Comparison of ENCODE assay signal across 8 cellular contexts in genomic region chr3:51391566-51392300, GRCh38. TPM values are rescaled to one million over a fixed set of nuclear protein-coding genes. Genes with fewer than 3 reads are reported as not detected.
A peak's percentile ranks its signal among the peaks of the same experiment; 100 is the strongest.
DNase-seq lines count a peak whose midpoint lies in the region; ATAC-seq, FAIRE-seq and TF ChIP-seq lines count a peak whose summit lies in the region.

No MANE protein-coding gene starts in this region.

- H3K4me2 ChIP-seq in HepG2 (ENCODE audit: low read depth, low read length) = peak overlapping the region; percentile 74

- no peak overlapping the region for H2AFZ ChIP-seq in HepG2 (ENCODE audit: low read length)

- DNase-seq in NCI-H82 (lab: John Stamatoyannopoulos, UW) (peak; percentile 38), NCI-H82 treated with DMSO at 0.1 percent for 48 hours (lab: John Stamatoyannopoulos, UW; ENCODE audit: unreplicated experiment) (no peak), colonic mucosa (no peak), HepG2 (ENCODE audit: low spot score) (no peak), NCI-H446 (lab: John Stamatoyannopoulos, UW) (no peak)
- DNase-seq in stimulated activated naive CD4-positive, alpha-beta T cell (lab: John Stamatoyannopoulos, UW) = peak; percentile 35 to 81 (median 61)

- ATAC-seq in HG03097 (IDR thresholded peaks at IDR 0.05; ENCODE audit: low FRiP score, unreplicated experiment) (peak; percentile 6), HepG2 (no peak)

- H3K36me3 ChIP-seq in colonic mucosa = no peaks in the 10 kb centered on the region
- peaks cover 18 to 55% of the 10 kb centered on the region in 2 experiments for H3K36me3 ChIP-seq in HepG2 (replicated peaks in 1 of 2; ENCODE audit: control insufficient read depth in 1 of 2, insufficient read depth in 2 of 2, low read length in 2 of 2)

- POLR2A ChIA-PET in HepG2 (lab: Yijun Ruan, JAX) = no interaction called here

- in situ Hi-C loops in HepG2 (cut with HindIII; ENCODE audit: extremely low pct_ligation_motif_present, low pct_unique_long_range_greater_than_20kb) = no loop called here

- H3K27ac ChIP-seq in colonic mucosa (peak overlapping the region; percentile 53), HepG2 (ENCODE audit: extremely low read length, insufficient read depth, low read length) (peak overlapping the region; percentile 64)

- no peaks in the 10 kb centered on the region for H3K27me3 ChIP-seq in colonic mucosa
- no peaks in the 10 kb centered on the region for H3K27me3 ChIP-seq in HepG2 (ENCODE audit: control insufficient read depth in 1 of 2, insufficient read depth in 2 of 2, low read length in 2 of 2)

- peaks cover 23% of the 10 kb centered on the region for H4K20me1 ChIP-seq in HepG2 (ENCODE audit: insufficient read depth, low read length)

- TF ChIP-seq CTCF in WI38 (IDR thresholded peaks at IDR 0.05; ENCODE audit: low read depth, low read length) = no peak
- TF ChIP-seq CTCF in colonic mucosa (IDR thresholded peaks at IDR 0.05) = no peak
- TF ChIP-seq CTCF in HepG2 (CRISPR knock-in tag; IDR thresholded peaks at IDR 0.05) = no peak

- BruUV-seq in HepG2 (replicated peaks; lab: Mats Ljungman, UMichigan) = no TSS peak

- no peak for TF ChIP-seq RAD21 in HepG2 (CRISPR knock-in tag; IDR thresholded peaks at IDR 0.05)

- H3K9ac ChIP-seq in colonic mucosa (ENCODE audit: low read depth in 2 of 2, low read length in 2 of 2) (peak overlapping the region; percentile 65 to 80), HepG2 (ENCODE audit: insufficient read depth, low read depth, low read length) (peak overlapping the region; percentile 91)

- H3K4me1 ChIP-seq in colonic mucosa = peaks cover 41% of the 10 kb centered on the region
- H3K4me1 ChIP-seq in HepG2 (ENCODE audit: insufficient read depth, low read length) = peaks cover 69% of the 10 kb centered on the region

- peaks cover 51% of the 10 kb centered on the region for H3K79me2 ChIP-seq in HepG2 (ENCODE audit: insufficient read depth, low read length)

- WGBS in HepG2 (ENCODE audit: low lambda C conversion rate) = 87% methylated on average over 28 of the region's 109 CpGs

- intact Hi-C loops in colonic mucosa (cut with DNase I) = loop anchor here (2.0 to 10.0 kb wide), 2 partner anchors 43 to 283 kb away; partner anchors contain the start of gene TEX264
- intact Hi-C loops in HepG2 (cut with micrococcal nuclease; ENCODE audit: unreplicated experiment) = loop anchor here (2.0 kb wide), 1 partner anchor 43 kb away; no protein-coding TSS in a partner anchor

- TF ChIP-seq EP300 in HepG2 (IDR thresholded peaks at IDR 0.05; ENCODE audit: low read depth in 2 of 2, low read length in 2 of 2) = no peak
- no peak for TF ChIP-seq EP300 in HepG2 (CRISPR knock-in tag; IDR thresholded peaks at IDR 0.05; ENCODE audit: borderline replicate concordance)

- H3K4me3 ChIP-seq in WI38 (ENCODE audit: low read depth, low read length) (peak overlapping the region; percentile 72), colonic mucosa (peak overlapping the region; percentile 74), HepG2 (replicated peaks in 1 of 3; ENCODE audit: insufficient read depth in 1 of 3, low read depth in 2 of 3, low read length in 3 of 3) (peak overlapping the region; percentile 68 to 89 (median 87))

- no peak for TF ChIP-seq POLR2A in HepG2 (IDR thresholded peaks at IDR 0.05; ENCODE audit: insufficient read depth in 1 of 2, low read depth in 2 of 2, low read length in 2 of 2)

- FAIRE-seq in HepG2 (lab: Jason Lieb, UNC) = no peak

- CTCF ChIA-PET in HepG2 (lab: Yijun Ruan, JAX; ENCODE audit: low intra/inter-chr PET ratio, low total read pairs) = interaction anchor here (1.1 kb wide), 2 partner anchors 43 to 290 kb away, joined by 3 read pairs; no protein-coding TSS in a partner anchor

- H3K9me3 ChIP-seq in colonic mucosa (no peaks in the 10 kb centered on the region), HepG2 (ENCODE audit: low read length) (no peaks in the 10 kb centered on the region)

TF ChIP-seq in HepG2, 621 proteins besides CTCF, POLR2A, EP300 and RAD21 (continues in another document):
- 0 out of 2 replicates have a peak, but pooled peaks have one; percentile 6 for TF ChIP-seq ZNF747 (CRISPR knock-in tag; IDR thresholded peaks at IDR 0.05; ENCODE audit: borderline replicate concordance)
- TF ChIP-seq NRL (CRISPR knock-in tag; IDR thresholded peaks at IDR 0.05; ENCODE audit: borderline replicate concordance) = 0 out of 2 replicates have a peak, but pooled peaks have one; percentile 18
- no peak for TF ChIP-seq ZNF446 (CRISPR knock-in tag; IDR thresholded peaks at IDR 0.05)
- no peak for TF ChIP-seq REST (IDR thresholded peaks at IDR 0.05; ENCODE audit: borderline replicate concordance in 1 of 2, low read depth in 1 of 2, low read length in 2 of 2)

RNA-seq across cellular contexts. Expression of gene RBM15B, which starts 0.6 kb away (rescaled TPM):
- total RNA-seq in colonic mucosa (10 to 100 TPM; 31.8 to 35.4 TPM), HepG2 (2016; rRNA removed; fragmentation: Illumina TruSeq; extraction: Trizol) (19.3 and 19.6 TPM in 2 replicates)
- total RNA-seq in HepG2 (2016; cell fraction: cytosol; rRNA removed; fragmentation: Illumina TruSeq; extraction: Trizol; ENCODE audit: low read depth) = 4.0 and 4.1 TPM in 2 replicates
- 15.8 and 19.9 TPM in 2 replicates for total RNA-seq in HepG2 (2016; cell fraction: insoluble cytoplasmic fraction; rRNA removed; fragmentation: Illumina TruSeq; extraction: Trizol)
- total RNA-seq in HepG2 (2016; cell fraction: membrane; rRNA removed; fragmentation: Illumina TruSeq; extraction: Trizol) = 21.6 and 22.6 TPM in 2 replicates
- total RNA-seq in HepG2 (2016; cell fraction: nucleus; rRNA removed; fragmentation: Illumina TruSeq; extraction: Trizol) = 15.0 and 17.5 TPM in 2 replicates
- polyA plus RNA-seq in HepG2 (2011; rRNA removed) = 8.2 and 8.5 TPM in 2 replicates
- 8.8 and 9.8 TPM in 2 replicates for polyA plus RNA-seq in HepG2 (2011; cell fraction: cytosol; rRNA removed)
- 10.4 and 11.9 TPM in 2 replicates for polyA plus RNA-seq in HepG2 (2011; cell fraction: nucleus; rRNA removed)
- polyA plus RNA-seq in HepG2 (2012) = 9.6 and 10.5 TPM in 2 replicates
- polyA plus RNA-seq in HepG2 (2016; cell fraction: cytosol; fragmentation: Illumina TruSeq; extraction: Trizol; ENCODE audit: low read depth) = 3.9 and 4.1 TPM in 2 replicates
- polyA plus RNA-seq in HepG2 (2016; cell fraction: insoluble cytoplasmic fraction; fragmentation: Illumina TruSeq; extraction: Trizol; ENCODE audit: low read depth) = 20.7 and 23.7 TPM in 2 replicates
- polyA plus RNA-seq in HepG2 (2016; cell fraction: membrane; fragmentation: Illumina TruSeq; extraction: Trizol; ENCODE audit: low read depth) = 17.3 and 19.5 TPM in 2 replicates
- 21.7 and 22.1 TPM in 2 replicates for polyA plus RNA-seq in HepG2 (2016; cell fraction: nucleus; fragmentation: Illumina TruSeq; extraction: Trizol; ENCODE audit: insufficient read depth, low read depth)
- polyA minus RNA-seq in HepG2 (2011; rRNA and poly(A)+ RNA removed; ENCODE audit: low replicate concordance) = 23.7 and 28.7 TPM in 2 replicates
- polyA minus RNA-seq in HepG2 (2011; cell fraction: cytosol; rRNA and poly(A)+ RNA removed) = 9.1 and 9.2 TPM in 2 replicates
- 30.8 and 31.5 TPM in 2 replicates for polyA minus RNA-seq in HepG2 (2011; cell fraction: nucleus; rRNA and poly(A)+ RNA removed)

RNA-seq across cellular contexts. Expression of gene MANF, which starts 6.6 kb away (rescaled TPM):
- total RNA-seq in colonic mucosa (100 to 1,000 TPM; 100 to 178 TPM), HepG2 (2016; rRNA removed; fragmentation: Illumina TruSeq; extraction: Trizol) (111 and 269 TPM in 2 replicates)
- 69.4 and 76.3 TPM in 2 replicates for total RNA-seq in HepG2 (2016; cell fraction: cytosol; rRNA removed; fragmentation: Illumina TruSeq; extraction: Trizol; ENCODE audit: low read depth)
- total RNA-seq in HepG2 (2016; cell fraction: insoluble cytoplasmic fraction; rRNA removed; fragmentation: Illumina TruSeq; extraction: Trizol) = 107 and 262 TPM in 2 replicates
- total RNA-seq in HepG2 (2016; cell fraction: membrane; rRNA removed; fragmentation: Illumina TruSeq; extraction: Trizol) = 72.9 and 73.6 TPM in 2 replicates
- total RNA-seq in HepG2 (2016; cell fraction: nucleus; rRNA removed; fragmentation: Illumina TruSeq; extraction: Trizol) = 161 and 173 TPM in 2 replicates
- 47.6 and 55.4 TPM in 2 replicates for polyA plus RNA-seq in HepG2 (2011; rRNA removed)
- 45.7 and 62.4 TPM in 2 replicates for polyA plus RNA-seq in HepG2 (2011; cell fraction: cytosol; rRNA removed)
- polyA plus RNA-seq in HepG2 (2011; cell fraction: nucleus; rRNA removed) = 15.5 and 21.5 TPM in 2 replicates
- polyA plus RNA-seq in HepG2 (2012) = 75.8 and 112 TPM in 2 replicates
- 49.9 and 54.5 TPM in 2 replicates for polyA plus RNA-seq in HepG2 (2016; cell fraction: cytosol; fragmentation: Illumina TruSeq; extraction: Trizol; ENCODE audit: low read depth)
- 114 and 115 TPM in 2 replicates for polyA plus RNA-seq in HepG2 (2016; cell fraction: insoluble cytoplasmic fraction; fragmentation: Illumina TruSeq; extraction: Trizol; ENCODE audit: low read depth)
- 56.5 and 56.9 TPM in 2 replicates for polyA plus RNA-seq in HepG2 (2016; cell fraction: membrane; fragmentation: Illumina TruSeq; extraction: Trizol; ENCODE audit: low read depth)
- polyA plus RNA-seq in HepG2 (2016; cell fraction: nucleus; fragmentation: Illumina TruSeq; extraction: Trizol; ENCODE audit: insufficient read depth, low read depth) = 280 and 295 TPM in 2 replicates
- polyA minus RNA-seq in HepG2 (2011; rRNA and poly(A)+ RNA removed; ENCODE audit: low replicate concordance) = 5.1 and 7.1 TPM in 2 replicates
- polyA minus RNA-seq in HepG2 (2011; cell fraction: cytosol; rRNA and poly(A)+ RNA removed) = 15.4 and 17.7 TPM in 2 replicates
- 16.2 and 19.4 TPM in 2 replicates for polyA minus RNA-seq in HepG2 (2011; cell fraction: nucleus; rRNA and poly(A)+ RNA removed)

Comparison
In these comparisons a context has a peak if more than half of its experiments do, and no peak if none do; other contexts are left out.
1. DNase-seq: peak in NCI-H82 (single experiment) and stimulated activated naive CD4-positive, alpha-beta T cell (6 of 6); none in NCI-H82 treated with DMSO at 0.1 percent for 48 hours (single experiment), colonic mucosa (single experiment), HepG2 (single experiment) and NCI-H446 (0 of 2).
2. Peak in every context shown above with its lines, with median percentiles within 50 percentile points of each other: H3K4me3 ChIP-seq.